13 cellular contexts compared by ENCODE assay signal in genomic region chr20:47452736-47453161, GRCh38. TPM values are rescaled to one million over a fixed set of nuclear protein-coding genes. Genes with fewer than 3 reads are reported as not detected.
DNase-seq lines count a peak whose midpoint lies in the region; ATAC-seq and TF ChIP-seq lines count a peak whose summit lies in the region.
"Had no signal": no experiment of that assay in that cellular context is flagged by ENCODE, and none has a peak within 500 bp of the region (broad histone marks: within the 10 kb centered on the region; RNA-seq: fewer than 3 reads in every experiment).

No MANE protein-coding gene starts in this region.

- no peaks in the 10 kb centered on the region for H3K27me3 Mint-ChIP-seq in Caco-2 (ENCODE audit: insufficient read depth, unreplicated experiment)
- no peaks in the 10 kb centered on the region for H3K27me3 Mint-ChIP-seq in activated T-helper 1 cell treated with anti-CD3 and anti-CD28 coated beads, Interleukin-12 subunit alpha, Interleukin-12 subunit beta, Interleukin-2, Interleukin-4 antibody, amounts not matched to agents 30 ng/mL and 10 ng/mL and 1 ng/mL, durations not matched to agents 14 hours and 24 hours and 36 hours (ENCODE audit: insufficient read depth)
- H3K27me3 Mint-ChIP-seq: CD4-positive, alpha-beta T cell had no signal

- H3K4me2 ChIP-seq in GM23248 (ENCODE audit: unreplicated experiment): peak overlapping the region; percentile 36
- no peak overlapping the region for H3K4me2 ChIP-seq in mesenchymal stem cell (ENCODE audit: low read length, poor library complexity, severe bottlenecking)
- H3K4me2 ChIP-seq: hepatocyte had no signal

- peak overlapping the region; percentile 6 for H2BK15ac ChIP-seq in mesenchymal stem cell (ENCODE audit: low read depth, poor library complexity, severe bottlenecking)

- H3K9ac ChIP-seq in GM23248: peak overlapping the region; percentile 34; the same call in 1 of the 2 replicates
- peak overlapping the region; percentile 74 for H3K9ac ChIP-seq in mesenchymal stem cell (ENCODE audit: low read length)

- peak overlapping the region; percentile 94 for H3K27ac Mint-ChIP-seq in Caco-2 (ENCODE audit: unreplicated experiment)
- H3K27ac Mint-ChIP-seq in activated T-helper 1 cell treated with anti-CD3 and anti-CD28 coated beads, Interleukin-12 subunit alpha, Interleukin-12 subunit beta, Interleukin-2, Interleukin-4 antibody, amounts not matched to agents 30 ng/mL and 10 ng/mL and 1 ng/mL, durations not matched to agents 14 hours and 24 hours and 36 hours: peak overlapping the region; percentile 33
- H3K27ac Mint-ChIP-seq: CD4-positive, alpha-beta T cell had no signal

- peak overlapping the region; percentile 64 for H3K4me3 Mint-ChIP-seq in Caco-2 (ENCODE audit: unreplicated experiment)
- no peak overlapping the region for H3K4me3 Mint-ChIP-seq in activated T-helper 1 cell treated with anti-CD3 and anti-CD28 coated beads, Interleukin-12 subunit alpha, Interleukin-12 subunit beta, Interleukin-2, Interleukin-4 antibody, amounts not matched to agents 30 ng/mL and 10 ng/mL and 1 ng/mL, durations not matched to agents 14 hours and 24 hours and 36 hours
- H3K4me3 Mint-ChIP-seq: CD4-positive, alpha-beta T cell had no signal

- H3K9me2 ChIP-seq in GM23248 (ENCODE audit: insufficient read depth): no peaks in the 10 kb centered on the region

- H3K36me3 ChIP-seq in Caco-2 (ENCODE audit: control insufficient read depth, insufficient read depth, low read length): no peaks in the 10 kb centered on the region
- no peaks in the 10 kb centered on the region for H3K36me3 ChIP-seq in GM23248 (ENCODE audit: low read depth)
- no peaks in the 10 kb centered on the region for H3K36me3 ChIP-seq in mesenchymal stem cell (ENCODE audit: control insufficient read depth in 1 of 2, insufficient read depth in 2 of 2, low read depth in 1 of 2, low read length in 2 of 2)
- H3K36me3 ChIP-seq: esophagus muscularis mucosa had no signal

- no peak overlapping the region for H3K23ac ChIP-seq in mesenchymal stem cell (ENCODE audit: low read length in 2 of 2)

- no peak overlapping the region for H2BK12ac ChIP-seq in mesenchymal stem cell (ENCODE audit: low read length in 2 of 2)

- H3F3A ChIP-seq in GM23248 (ENCODE audit: insufficient read depth): peaks cover 29% of the 10 kb centered on the region

- in situ Hi-C loops in GM23248 (cut with MboI): no loop called here

- peaks cover 45% of the 10 kb centered on the region for H3K4me1 Mint-ChIP-seq in Caco-2 (ENCODE audit: low read depth, unreplicated experiment)
- H3K4me1 Mint-ChIP-seq in activated T-helper 1 cell treated with anti-CD3 and anti-CD28 coated beads, Interleukin-12 subunit alpha, Interleukin-12 subunit beta, Interleukin-2, Interleukin-4 antibody, amounts not matched to agents 30 ng/mL and 10 ng/mL and 1 ng/mL, durations not matched to agents 14 hours and 24 hours and 36 hours (ENCODE audit: low read depth): peaks cover 43% of the 10 kb centered on the region

- H3K14ac ChIP-seq in mesenchymal stem cell (ENCODE audit: low read length in 2 of 2): no peak overlapping the region

- no peak for TF ChIP-seq CTCF in Caco-2 (IDR thresholded peaks at IDR 0.05; ENCODE audit: insufficient read depth in 1 of 2, low read depth in 1 of 2, low read length in 1 of 2, severe bottlenecking in 1 of 2, unreplicated experiment in 1 of 2)

- no peak overlapping the region for H3K4ac ChIP-seq in mesenchymal stem cell (ENCODE audit: low read depth in 1 of 2, low read length in 2 of 2)

- CTCF ChIA-PET in Caco-2 (lab: Charles Lee): no interaction called here

- no peaks in the 10 kb centered on the region for H3K79me2 ChIP-seq in GM23248 (ENCODE audit: insufficient read depth)
- H3K79me2 ChIP-seq: hepatocyte had no signal

- H3K27ac ChIP-seq in GM23248: peak overlapping the region; percentile 73
- peak overlapping the region; percentile 69 for H3K27ac ChIP-seq in mesenchymal stem cell (ENCODE audit: low read length, poor library complexity, severe bottlenecking)
- H3K27ac ChIP-seq: esophagus muscularis mucosa had no signal

- H3K36me3 Mint-ChIP-seq in Caco-2 (ENCODE audit: insufficient read depth, unreplicated experiment): peaks cover 18% of the 10 kb centered on the region
- H3K36me3 Mint-ChIP-seq in activated T-helper 1 cell treated with anti-CD3 and anti-CD28 coated beads, Interleukin-12 subunit alpha, Interleukin-12 subunit beta, Interleukin-2, Interleukin-4 antibody, amounts not matched to agents 30 ng/mL and 10 ng/mL and 1 ng/mL, durations not matched to agents 14 hours and 24 hours and 36 hours (ENCODE audit: low read depth): no peaks in the 10 kb centered on the region

- no peak overlapping the region for H2AK5ac ChIP-seq in mesenchymal stem cell (ENCODE audit: low read length, severe bottlenecking)

- H3K27me3 ChIP-seq in Caco-2 (replicated peaks; ENCODE audit: control insufficient read depth, insufficient read depth, low read length) (no peaks in the 10 kb centered on the region), GM23248 (replicated peaks; ENCODE audit: insufficient read depth) (no peaks in the 10 kb centered on the region), mesenchymal stem cell (ENCODE audit: control insufficient read depth in 1 of 2, insufficient read depth in 1 of 2, low read length in 2 of 2) (no peaks in the 10 kb centered on the region)
- H3K27me3 ChIP-seq: esophagus muscularis mucosa, hepatocyte had no signal

- no peak overlapping the region for H3K18ac ChIP-seq in mesenchymal stem cell (ENCODE audit: low read depth in 1 of 2, low read length in 2 of 2)

- 41% methylated on average over 1 of the region's 1 CpG for WGBS in GM23248 (ENCODE audit: low coverage in 1 of 2, low lambda C conversion rate in 2 of 2, missing lambda C conversion rate in 2 of 2), 2 experiments
- 80% methylated on average over 1 of the region's 1 CpG for WGBS in mesenchymal stem cell

- peaks cover 10% of the 10 kb centered on the region for H3K9me3 Mint-ChIP-seq in Caco-2 (ENCODE audit: unreplicated experiment)
- H3K9me3 Mint-ChIP-seq in activated T-helper 1 cell treated with anti-CD3 and anti-CD28 coated beads, Interleukin-12 subunit alpha, Interleukin-12 subunit beta, Interleukin-2, Interleukin-4 antibody, amounts not matched to agents 30 ng/mL and 10 ng/mL and 1 ng/mL, durations not matched to agents 14 hours and 24 hours and 36 hours: no peaks in the 10 kb centered on the region
- H3K9me3 Mint-ChIP-seq: CD4-positive, alpha-beta T cell had no signal

- H4K8ac ChIP-seq in mesenchymal stem cell (ENCODE audit: low read length): no peak overlapping the region

- ATAC-seq in HG03520 (IDR thresholded peaks at IDR 0.05; ENCODE audit: unreplicated experiment): no peak
- ATAC-seq in GM18511 (IDR thresholded peaks at IDR 0.05; ENCODE audit: unreplicated experiment): no peak
- ATAC-seq: Right ventricle myocardium inferior had no signal

- H2AFZ ChIP-seq in GM23248 (peak overlapping the region; percentile 43; the same call in 1 of the 2 replicates), mesenchymal stem cell (ENCODE audit: low read depth, low read length) (no peak overlapping the region)
- H2AFZ ChIP-seq: hepatocyte had no signal

- DNase-seq in Caco-2 (no peak), GM23248 (no peak), mesenchymal stem cell (no peak), NCI-H146 treated with DMSO at 0.1 percent for 48 hours (lab: John Stamatoyannopoulos, UW; ENCODE audit: unreplicated experiment) (no peak)
- DNase-seq in activated T-helper 1 cell treated with anti-CD3 and anti-CD28 coated beads, Interleukin-12 subunit alpha, Interleukin-12 subunit beta, Interleukin-2, Interleukin-4 antibody, amounts not matched to agents 30 ng/mL and 10 ng/mL and 1 ng/mL, durations not matched to agents 14 hours and 24 hours and 36 hours (ENCODE audit: low spot score): no peak
- DNase-seq: CD4-positive, alpha-beta T cell; cortex of kidney; NCI-H1930 had no signal

- intact Hi-C loops in Caco-2 (cut with micrococcal nuclease; ENCODE audit: unreplicated experiment): no loop called here
- intact Hi-C loops in activated T-helper 1 cell treated with anti-CD3 and anti-CD28 coated beads, Interleukin-12 subunit alpha, Interleukin-12 subunit beta, Interleukin-2, Interleukin-4 antibody, amounts not matched to agents 30 ng/mL and 10 ng/mL and 1 ng/mL, durations not matched to agents 14 hours and 24 hours and 36 hours (cut with micrococcal nuclease): loop anchor here (1.0 to 10.0 kb wide), 4 partner anchors 35 to 1282 kb away; no protein-coding TSS in a partner anchor

- H3K4me1 ChIP-seq in Caco-2 (peaks cover 49% of the 10 kb centered on the region), GM23248 (ENCODE audit: insufficient read depth) (peaks cover 12% of the 10 kb centered on the region), mesenchymal stem cell (ENCODE audit: control insufficient read depth, insufficient read depth, low read depth, low read length) (no peaks in the 10 kb centered on the region)
- H3K4me1 ChIP-seq: esophagus muscularis mucosa had no signal

- BruUV-seq in Caco-2 (replicated peaks; lab: Mats Ljungman, UMichigan): no TSS peak

- no peak overlapping the region for H2BK5ac ChIP-seq in mesenchymal stem cell (ENCODE audit: low read depth, low read length, poor library complexity, severe bottlenecking)

- POLR2A ChIA-PET in Caco-2 (lab: Charles Lee): interaction anchor here (1.2 to 4.6 kb wide), 3 partner anchors 12 to 94 kb away, joined by 4 to 81 read pairs (median 60); partner anchors contain the start of gene NCOA3

- no peak overlapping the region for H4K91ac ChIP-seq in mesenchymal stem cell (ENCODE audit: low read length)

- H2BK120ac ChIP-seq in mesenchymal stem cell (ENCODE audit: low read depth, low read length): no peak overlapping the region

- no peaks in the 10 kb centered on the region for H4K20me1 ChIP-seq in GM23248 (ENCODE audit: insufficient read depth)

- H3K4me3 ChIP-seq in Caco-2 (ENCODE audit: low read depth, low read length) (no peak overlapping the region), GM23248 (peak overlapping the region; percentile 42), mesenchymal stem cell (ENCODE audit: insufficient read depth in 1 of 2, low read depth in 1 of 2, low read length in 2 of 2) (peak overlapping the region in 1 of 2 experiments; percentile 10)
- H3K4me3 ChIP-seq: esophagus muscularis mucosa, hepatocyte had no signal

- H3K9me3 ChIP-seq in Caco-2 (no peaks in the 10 kb centered on the region; the same call in 1 of the 2 replicates), GM23248 (ENCODE audit: low read depth) (no peaks in the 10 kb centered on the region), mesenchymal stem cell (ENCODE audit: control insufficient read depth, low read length) (no peaks in the 10 kb centered on the region)
- H3K9me3 ChIP-seq: esophagus muscularis mucosa had no signal

- H3K79me1 ChIP-seq in mesenchymal stem cell (replicated peaks; ENCODE audit: low read length, poor library complexity, severe bottlenecking): no peaks in the 10 kb centered on the region

RNA-seq across cellular contexts. Expression of gene NCOA3, which starts 48.9 kb away (rescaled TPM):
- total RNA-seq in Caco-2 (2022): 96.7 and 97.3 TPM in 2 replicates
- 36.4 and 36.6 TPM in 2 replicates for total RNA-seq in GM23248 (2014; rRNA removed; shearing (Covaris generic))
- polyA plus RNA-seq in GM23248 (2016; fragmentation: Nextera tagmentation; extraction: Ambion mirVana): 19.3 and 19.5 TPM in 2 replicates
- total RNA-seq in activated T-helper 1 cell treated with anti-CD3 and anti-CD28 coated beads, Interleukin-12 subunit alpha, Interleukin-12 subunit beta, Interleukin-2, Interleukin-4 antibody, amounts not matched to agents 30 ng/mL and 10 ng/mL and 1 ng/mL, durations not matched to agents 14 hours and 24 hours and 36 hours: 132 and 133 TPM in 2 replicates
- 16.9 TPM for polyA plus RNA-seq in mesenchymal stem cell (2013, experiment 1 of 2)
- 16.3 TPM for polyA plus RNA-seq in mesenchymal stem cell (2013, experiment 2 of 2)
